In the genomic region with DNA sequence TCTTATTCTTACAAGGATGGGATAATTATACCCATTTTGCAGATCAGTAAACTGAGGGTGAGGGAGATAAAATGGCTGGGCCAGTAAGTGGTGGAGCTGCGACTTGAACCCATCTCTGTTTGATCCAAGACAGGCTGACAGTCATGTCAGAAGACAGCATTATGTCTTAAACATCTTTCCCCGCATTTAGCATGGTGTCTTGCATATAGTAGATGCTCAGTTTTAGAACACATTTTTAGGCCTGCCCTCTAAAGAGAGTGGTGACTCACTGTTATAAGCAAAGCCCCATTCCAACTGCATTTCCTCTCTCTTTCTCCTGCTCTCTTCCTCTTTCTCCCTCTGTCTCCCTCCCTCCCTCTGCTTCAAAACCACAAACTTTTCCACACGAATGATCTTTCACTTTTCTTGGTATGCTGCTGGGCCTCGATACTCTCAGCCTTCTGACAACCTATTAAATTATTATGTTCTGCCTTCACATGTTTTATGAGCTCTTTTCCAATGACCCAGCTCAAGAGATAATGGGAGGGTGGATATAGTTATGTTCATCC, we compare ENCODE assay signal across 13 cellular contexts. TPM values are rescaled to one million over a fixed set of nuclear protein-coding genes. Genes with fewer than 3 reads are reported as not detected.
DNase-seq lines count a peak whose midpoint lies in the region; ATAC-seq, FAIRE-seq and TF ChIP-seq lines count a peak whose summit lies in the region.
"Had no signal": no experiment of that assay in that cellular context is flagged by ENCODE, and none has a peak within 500 bp of the region (broad histone marks: within the 10 kb centered on the region; RNA-seq: fewer than 3 reads in every experiment).

No MANE protein-coding gene starts in this region.

- H3K79me1 ChIP-seq in mesenchymal stem cell (replicated peaks; ENCODE audit: low read length, poor library complexity, severe bottlenecking): no peaks in the 10 kb centered on the region

- peak overlapping the region; percentile 70 for H4K8ac ChIP-seq in mesenchymal stem cell (ENCODE audit: low read length)

- H3K27ac ChIP-seq in BLaER1 (peak overlapping the region; percentile 52; the same call in 1 of the 2 replicates), astrocyte (ENCODE audit: low read depth, low read length) (peak overlapping the region; percentile 2), mesenchymal stem cell (ENCODE audit: low read length, poor library complexity, severe bottlenecking) (peak overlapping the region; percentile 65)
- H3K27ac ChIP-seq: heart right ventricle had no signal

- TF ChIP-seq CTCF in astrocyte (IDR thresholded peaks at IDR 0.05; ENCODE audit: insufficient read depth, low read depth, low read length): no peak

- WGBS in mesenchymal stem cell: 39% methylated on average over 4 of the region's 4 CpGs

- H3K4me1 Mint-ChIP-seq in astrocyte (ENCODE audit: low read depth, unreplicated experiment): peaks cover 10% of the 10 kb centered on the region

- H3K18ac ChIP-seq in mesenchymal stem cell (ENCODE audit: low read depth in 1 of 2, low read length in 2 of 2): peak overlapping the region in 1 of 2 experiments; percentile 26

- DNase-seq in M059J (ENCODE audit: low read depth) (peak; percentile 94), astrocyte (ENCODE audit: low read depth) (peak; percentile 94), mesenchymal stem cell (peak; percentile 91), nucleus accumbens (lab: John Stamatoyannopoulos, UW) (no peak), NCI-H2081 treated with DMSO at 0.1 percent for 48 hours (lab: John Stamatoyannopoulos, UW) (no peak), NCI-H1436 (lab: John Stamatoyannopoulos, UW) (no peak)
- DNase-seq: activated CD4-positive, alpha-beta T cell treated with anti-CD3 and anti-CD28 coated beads for 48 hours; activated gamma-delta T cell treated with Interleukin-2 at 50 U/mL for 16 hours; heart right ventricle; NCI-H446; SHP77 treated with DMSO at 0.1 percent for 48 hours had no signal

- H3K4me2 ChIP-seq in BLaER1 (peak overlapping the region; percentile 63), astrocyte (ENCODE audit: low read length) (peak overlapping the region; percentile 61), mesenchymal stem cell (ENCODE audit: low read length, poor library complexity, severe bottlenecking) (no peak overlapping the region)

- no peak overlapping the region for H2BK5ac ChIP-seq in mesenchymal stem cell (ENCODE audit: low read depth, low read length, poor library complexity, severe bottlenecking)

- H2AK5ac ChIP-seq in mesenchymal stem cell (ENCODE audit: low read length, severe bottlenecking): peak overlapping the region; percentile 29

- H3K36me3 Mint-ChIP-seq in astrocyte (ENCODE audit: low read depth, unreplicated experiment): peaks cover 2% of the 10 kb centered on the region

- no peak for ATAC-seq in GM18858 (IDR thresholded peaks at IDR 0.05; ENCODE audit: unreplicated experiment)
- ATAC-seq: heart right ventricle had no signal

- no peak for FAIRE-seq in astrocyte (lab: Jason Lieb, UNC)

- H2BK12ac ChIP-seq in mesenchymal stem cell (ENCODE audit: low read length in 2 of 2): no peak overlapping the region

- no peak overlapping the region for H3K4me3 ChIP-seq in BLaER1
- no peak overlapping the region for H3K4me3 ChIP-seq in astrocyte (ENCODE audit: insufficient read depth, low read depth, low read length)
- no peak overlapping the region for H3K4me3 ChIP-seq in mesenchymal stem cell (ENCODE audit: insufficient read depth in 1 of 2, low read depth in 1 of 2, low read length in 2 of 2)
- H3K4me3 ChIP-seq: heart right ventricle had no signal

- no peaks in the 10 kb centered on the region for H3K36me3 ChIP-seq in BLaER1
- no peaks in the 10 kb centered on the region for H3K36me3 ChIP-seq in astrocyte (ENCODE audit: insufficient read depth, low read length)
- no peaks in the 10 kb centered on the region for H3K36me3 ChIP-seq in mesenchymal stem cell (ENCODE audit: control insufficient read depth in 1 of 2, insufficient read depth in 2 of 2, low read depth in 1 of 2, low read length in 2 of 2)
- H3K36me3 ChIP-seq: heart right ventricle had no signal

- no peaks in the 10 kb centered on the region for H3K9me3 Mint-ChIP-seq in astrocyte (ENCODE audit: unreplicated experiment)

- H2AFZ ChIP-seq in astrocyte (ENCODE audit: low read depth, low read length) (no peak overlapping the region), mesenchymal stem cell (ENCODE audit: low read depth, low read length) (no peak overlapping the region)

- H3K9ac ChIP-seq in BLaER1 (no peak overlapping the region; the same call in 1 of the 2 replicates), astrocyte (ENCODE audit: low read length) (no peak overlapping the region), mesenchymal stem cell (ENCODE audit: low read length) (peak overlapping the region; percentile 40)

- no peak overlapping the region for H3K4me3 Mint-ChIP-seq in astrocyte (ENCODE audit: unreplicated experiment)

- H4K20me1 ChIP-seq in BLaER1: no peaks in the 10 kb centered on the region
- H4K20me1 ChIP-seq in astrocyte (ENCODE audit: insufficient read depth, low read length): no peaks in the 10 kb centered on the region

- H3K4ac ChIP-seq in mesenchymal stem cell (ENCODE audit: low read depth in 1 of 2, low read length in 2 of 2): no peak overlapping the region

- H3K27ac Mint-ChIP-seq in astrocyte (ENCODE audit: unreplicated experiment): no peak overlapping the region

- H2BK15ac ChIP-seq in mesenchymal stem cell (ENCODE audit: low read depth, poor library complexity, severe bottlenecking): no peak overlapping the region

- H3K14ac ChIP-seq in mesenchymal stem cell (ENCODE audit: low read length in 2 of 2): no peak overlapping the region

- H4K91ac ChIP-seq in mesenchymal stem cell (ENCODE audit: low read length): no peak overlapping the region

- peaks cover 33% of the 10 kb centered on the region for H3K4me1 ChIP-seq in BLaER1
- peaks cover 8% of the 10 kb centered on the region for H3K4me1 ChIP-seq in astrocyte (ENCODE audit: insufficient read depth, low read length)
- H3K4me1 ChIP-seq in mesenchymal stem cell (ENCODE audit: control insufficient read depth, insufficient read depth, low read depth, low read length): peaks cover 8% of the 10 kb centered on the region

- no peaks in the 10 kb centered on the region for H3K27me3 Mint-ChIP-seq in astrocyte (ENCODE audit: low read depth, unreplicated experiment)

- no peak overlapping the region for H3K23ac ChIP-seq in mesenchymal stem cell (ENCODE audit: low read length in 2 of 2)

- H2BK120ac ChIP-seq in mesenchymal stem cell (ENCODE audit: low read depth, low read length): no peak overlapping the region

- H3K27me3 ChIP-seq in BLaER1: no peaks in the 10 kb centered on the region
- H3K27me3 ChIP-seq in astrocyte (ENCODE audit: insufficient read depth, low read length): no peaks in the 10 kb centered on the region
- no peaks in the 10 kb centered on the region for H3K27me3 ChIP-seq in mesenchymal stem cell (ENCODE audit: control insufficient read depth in 1 of 2, insufficient read depth in 1 of 2, low read length in 2 of 2)

- no peaks in the 10 kb centered on the region for H3K79me2 ChIP-seq in astrocyte (ENCODE audit: insufficient read depth, low read length)

- no peaks in the 10 kb centered on the region for H3K9me3 ChIP-seq in BLaER1
- H3K9me3 ChIP-seq in astrocyte (ENCODE audit: insufficient read depth, low read depth, low read length): no peaks in the 10 kb centered on the region
- peaks cover 3% of the 10 kb centered on the region for H3K9me3 ChIP-seq in mesenchymal stem cell (ENCODE audit: control insufficient read depth, low read length)
- H3K9me3 ChIP-seq: heart right ventricle had no signal

RNA-seq across cellular contexts. Expression of gene CWC15, which starts 25.2 kb away (rescaled TPM):
- total RNA-seq in M059J (2014; rRNA removed; shearing (Covaris generic)): 61.0 and 65.2 TPM in 2 replicates
- 53.5 and 59.2 TPM in 2 replicates for total RNA-seq in astrocyte
- polyA plus RNA-seq in mesenchymal stem cell (2013, experiment 1 of 2): 113 TPM
- 117 TPM for polyA plus RNA-seq in mesenchymal stem cell (2013, experiment 2 of 2)

RNA-seq across cellular contexts. Expression of gene KDM4D, which starts 25.4 kb away (rescaled TPM):
- 1.4 and 4.3 TPM in 2 replicates for total RNA-seq in M059J (2014; rRNA removed; shearing (Covaris generic))
- total RNA-seq in astrocyte: 0.72 and 0.93 TPM in 2 replicates
- polyA plus RNA-seq in mesenchymal stem cell (2013, experiment 1 of 2): 0.40 TPM
- 0.41 TPM for polyA plus RNA-seq in mesenchymal stem cell (2013, experiment 2 of 2)

Comparison
In these comparisons a context has a peak if more than half of its experiments do, and no peak if none do; other contexts are left out.
1. H3K27ac ChIP-seq: peak in every context shown above with its lines; median percentile 65 in mesenchymal stem cell; 52 in BLaER1; 2 in astrocyte.
2. DNase-seq: peak in M059J (single experiment), astrocyte (single experiment) and mesenchymal stem cell (single experiment); none in nucleus accumbens (0 of 56), NCI-H2081 treated with DMSO at 0.1 percent for 48 hours (single experiment) and NCI-H1436 (single experiment).